Comparison of ENCODE assay signal across 13 cellular contexts in genomic region chr22:29080061-29080975, GRCh38. TPM values are rescaled to one million over a fixed set of nuclear protein-coding genes. Genes with fewer than 3 reads are reported as not detected.
DNase-seq lines count a peak whose midpoint lies in the region; ATAC-seq and TF ChIP-seq lines count a peak whose summit lies in the region.
"Had no signal": no experiment of that assay in that cellular context is flagged by ENCODE, and none has a peak within 500 bp of the region (broad histone marks: within the 10 kb centered on the region; RNA-seq: fewer than 3 reads in every experiment).

No MANE protein-coding gene starts in this region.

- peak; percentile 7 for DNase-seq in AG09319 (ENCODE audit: extremely low read depth, low read depth)
- peak; percentile 44 for DNase-seq in NAMALWA (ENCODE audit: low spot score)
- no peak for DNase-seq in SK-N-MC (ENCODE audit: low read depth, low spot score)
- peak; percentile 54 to 62 (median 58) for DNase-seq in right cardiac atrium
- no peak for DNase-seq in Peyer's patch
- no peak for DNase-seq in NCI-H510A (lab: John Stamatoyannopoulos, UW)
- DNase-seq: activated CD4-positive, CD25-positive, alpha-beta regulatory T cell treated with anti-CD3 and anti-CD28 coated beads, Interleukin-2, amount 50 U/mL, for 72 hours; activated effector memory CD4-positive, alpha-beta T cell treated with Interleukin-2 at 50 U/mL for 16 hours; brain microvascular endothelial cell had no signal

- intact Hi-C loops in right cardiac atrium (cut with DNase I) = no loop called here

- no peaks in the 10 kb centered on the region for H3K9me3 ChIP-seq in SK-N-MC (ENCODE audit: low read depth, low read length)
- H3K9me3 ChIP-seq in right cardiac atrium (ENCODE audit: control insufficient read depth, low read length) = no peaks in the 10 kb centered on the region
- no peaks in the 10 kb centered on the region for H3K9me3 ChIP-seq in Peyer's patch
- H3K9me3 ChIP-seq: tibial artery had no signal

- ATAC-seq in right cardiac atrium (peak; percentile 39 to 48), HG03159 (IDR thresholded peaks at IDR 0.05; ENCODE audit: unreplicated experiment) (no peak), GM19328 (IDR thresholded peaks at IDR 0.05; ENCODE audit: unreplicated experiment) (no peak)

- H3K4me1 ChIP-seq in right cardiac atrium (ENCODE audit: control insufficient read depth, insufficient read depth, low read length) = peaks cover 13% of the 10 kb centered on the region
- peaks cover 0 to 40% (median 0%) of the 10 kb centered on the region in 4 donors for H3K4me1 ChIP-seq in Peyer's patch
- H3K4me1 ChIP-seq: tibial artery had no signal

- WGBS in right cardiac atrium = 68% methylated on average over 7 of the region's 7 CpGs

- H3K27me3 ChIP-seq in right cardiac atrium (ENCODE audit: control insufficient read depth, insufficient read depth) (no peaks in the 10 kb centered on the region), Peyer's patch (no peaks in the 10 kb centered on the region)
- H3K27me3 ChIP-seq: brain microvascular endothelial cell, tibial artery had no signal

- H3K27ac ChIP-seq in SK-N-MC (peak overlapping the region; percentile 96), right cardiac atrium (ENCODE audit: low read length) (peak overlapping the region; percentile 67), Peyer's patch (no peak overlapping the region)
- H3K27ac ChIP-seq: brain microvascular endothelial cell, epithelial cell of prostate, tibial artery had no signal

- TF ChIP-seq POLR2A in Peyer's patch (IDR thresholded peaks at IDR 0.05) = no peak

- no peak overlapping the region for H3K9ac ChIP-seq in SK-N-MC (ENCODE audit: insufficient read length)

- no peaks in the 10 kb centered on the region for H3K36me3 ChIP-seq in SK-N-MC (ENCODE audit: insufficient read depth, low read length)
- no peaks in the 10 kb centered on the region for H3K36me3 ChIP-seq in Peyer's patch
- H3K36me3 ChIP-seq: brain microvascular endothelial cell, tibial artery had no signal

- H3K4me3 ChIP-seq in SK-N-MC (peak overlapping the region; percentile 53; the same call in 1 of the 2 replicates), right cardiac atrium (ENCODE audit: low read length) (no peak overlapping the region), Peyer's patch (no peak overlapping the region)
- H3K4me3 ChIP-seq: tibial artery had no signal

- TF ChIP-seq CTCF in AG09319 (IDR thresholded peaks at IDR 0.05; ENCODE audit: low read depth, low read length) (no peak), Peyer's patch (IDR thresholded peaks at IDR 0.05) (no peak)

RNA-seq across cellular contexts. Expression of gene KREMEN1, which starts 7.5 kb away (rescaled TPM):
- total RNA-seq in right cardiac atrium (10 to 100 TPM; 53.6 to 73.0 (median 67.8) TPM), Peyer's patch (10 to 100 TPM in 3 of 4 donors, 1 to 10 TPM in 1; 8.2 to 32.2 (median 16.1) TPM)
- polyA plus RNA-seq in right cardiac atrium = 37.2 TPM

RNA-seq across cellular contexts. Expression of gene C22orf31, which starts 18.7 kb away (rescaled TPM):
- under 1 TPM in 2 of 4 donors, not detected in 2; 0.31 to 0.46 TPM for total RNA-seq in right cardiac atrium
- 0.14 TPM for polyA plus RNA-seq in right cardiac atrium
- total RNA-seq in Peyer's patch = not detected

Comparison
In these comparisons a context has a peak if more than half of its experiments do, and no peak if none do; other contexts are left out.
1. DNase-seq: peak in AG09319 (single experiment), NAMALWA (single experiment) and right cardiac atrium (3 of 3); none in SK-N-MC (single experiment), Peyer's patch (0 of 3) and NCI-H510A (single experiment).
2. H3K27ac ChIP-seq: peak in SK-N-MC (single experiment) and right cardiac atrium (single experiment); none in Peyer's patch (0 of 4).
3. ATAC-seq: peak in right cardiac atrium (2 of 2); none in HG03159 (single experiment) and GM19328 (single experiment).